9 cellular contexts compared by ENCODE assay signal in genomic region chr14:26204954-26205479, GRCh38.
DNase-seq lines count a peak whose midpoint lies in the region; ATAC-seq and TF ChIP-seq lines count a peak whose summit lies in the region.
"Had no signal": no experiment of that assay in that cellular context is flagged by ENCODE, and none has a peak within 500 bp of the region (broad histone marks: within the 10 kb centered on the region; RNA-seq: fewer than 3 reads in every experiment).

No MANE protein-coding gene starts in this region.

- POLR2A ChIA-PET in activated CD4-positive, alpha-beta T cell treated with anti-CD3 and anti-CD28 coated beads for 36 hours (lab: Charles Lee), result no interaction called here

- CTCF ChIA-PET in activated CD4-positive, alpha-beta T cell treated with anti-CD3 and anti-CD28 coated beads for 36 hours (lab: Charles Lee), result no interaction called here

- ATAC-seq in activated CD4-positive, alpha-beta T cell treated with anti-CD3 and anti-CD28 coated beads for 36 hours, result no peak
- no peak for ATAC-seq in GM18505 (IDR thresholded peaks at IDR 0.05; ENCODE audit: unreplicated experiment)

- no peak overlapping the region for H3K27ac Mint-ChIP-seq in activated CD4-positive, alpha-beta T cell treated with anti-CD3 and anti-CD28 coated beads for 36 hours

- peaks cover 3% of the 10 kb centered on the region for H3K4me1 Mint-ChIP-seq in activated CD4-positive, alpha-beta T cell treated with anti-CD3 and anti-CD28 coated beads for 36 hours

- intact Hi-C loops in activated CD4-positive, alpha-beta T cell treated with anti-CD3 and anti-CD28 coated beads for 36 hours (cut with DNase I, micrococcal nuclease), result no loop called here

- H3K4me3 Mint-ChIP-seq in activated CD4-positive, alpha-beta T cell treated with anti-CD3 and anti-CD28 coated beads for 36 hours, result no peak overlapping the region

- H3K4me3 ChIP-seq in fibroblast of mammary gland (ENCODE audit: control insufficient read depth, low read depth, low read length), result peak overlapping the region; percentile 25

- H3K36me3 Mint-ChIP-seq in activated CD4-positive, alpha-beta T cell treated with anti-CD3 and anti-CD28 coated beads for 36 hours (ENCODE audit: low read depth), result peaks cover 2% of the 10 kb centered on the region

- H3K9me3 Mint-ChIP-seq in activated CD4-positive, alpha-beta T cell treated with anti-CD3 and anti-CD28 coated beads for 36 hours (ENCODE audit: low read depth), result peaks cover 4% of the 10 kb centered on the region

- no peak for TF ChIP-seq CTCF in fibroblast of mammary gland (conservative IDR thresholded peaks at IDR 0.05; ENCODE audit: control insufficient read depth, insufficient read depth, low read depth, low read length)

- TF ChIP-seq POLR2A in GM18505 (IDR thresholded peaks at IDR 0.05; ENCODE audit: borderline replicate concordance, extremely low read depth, insufficient read depth, insufficient read length), result no peak

- DNase-seq in activated CD4-positive, alpha-beta T cell treated with anti-CD3 and anti-CD28 coated beads for 36 hours, result peak; percentile 4
- DNase-seq in activated CD4-positive, alpha-beta T cell treated with anti-CD3 and anti-CD28 coated beads, Interleukin-2, amount 50 U/mL, for 1 hour, result no peak
- DNase-seq in fibroblast of mammary gland (ENCODE audit: low read depth), result peak; percentile 18
- peak; percentile 36 for DNase-seq in midbrain (lab: John Stamatoyannopoulos, UW)
- peak; percentile 45 for DNase-seq in ureter (ENCODE audit: low spot score)
- no peak for DNase-seq in NCI-H345 treated with DMSO at 0.1 percent for 48 hours (lab: John Stamatoyannopoulos, UW; ENCODE audit: unreplicated experiment)
- DNase-seq in activated T-cell treated with anti-CD3 and anti-CD28 coated beads, Interleukin-2, amount 50 U/mL, for 1 hour, result no peak
- DNase-seq: activated CD4-positive, CD25-positive, alpha-beta regulatory T cell had no signal

- peaks cover 19% of the 10 kb centered on the region for H3K27me3 Mint-ChIP-seq in activated CD4-positive, alpha-beta T cell treated with anti-CD3 and anti-CD28 coated beads for 36 hours

Comparison
In these comparisons a context has a peak if more than half of its experiments do, and no peak if none do; other contexts are left out.
1. DNase-seq: peak in activated CD4-positive, alpha-beta T cell treated with anti-CD3 and anti-CD28 coated beads for 36 hours (single experiment), fibroblast of mammary gland (single experiment), midbrain (single experiment) and ureter (single experiment); none in activated CD4-positive, alpha-beta T cell treated with anti-CD3 and anti-CD28 coated beads, Interleukin-2, amount 50 U/mL, for 1 hour (single experiment), NCI-H345 treated with DMSO at 0.1 percent for 48 hours (single experiment) and activated T-cell treated with anti-CD3 and anti-CD28 coated beads, Interleukin-2, amount 50 U/mL, for 1 hour (single experiment).